ENCODE assay signal across 9 cellular contexts in the genomic region with DNA sequence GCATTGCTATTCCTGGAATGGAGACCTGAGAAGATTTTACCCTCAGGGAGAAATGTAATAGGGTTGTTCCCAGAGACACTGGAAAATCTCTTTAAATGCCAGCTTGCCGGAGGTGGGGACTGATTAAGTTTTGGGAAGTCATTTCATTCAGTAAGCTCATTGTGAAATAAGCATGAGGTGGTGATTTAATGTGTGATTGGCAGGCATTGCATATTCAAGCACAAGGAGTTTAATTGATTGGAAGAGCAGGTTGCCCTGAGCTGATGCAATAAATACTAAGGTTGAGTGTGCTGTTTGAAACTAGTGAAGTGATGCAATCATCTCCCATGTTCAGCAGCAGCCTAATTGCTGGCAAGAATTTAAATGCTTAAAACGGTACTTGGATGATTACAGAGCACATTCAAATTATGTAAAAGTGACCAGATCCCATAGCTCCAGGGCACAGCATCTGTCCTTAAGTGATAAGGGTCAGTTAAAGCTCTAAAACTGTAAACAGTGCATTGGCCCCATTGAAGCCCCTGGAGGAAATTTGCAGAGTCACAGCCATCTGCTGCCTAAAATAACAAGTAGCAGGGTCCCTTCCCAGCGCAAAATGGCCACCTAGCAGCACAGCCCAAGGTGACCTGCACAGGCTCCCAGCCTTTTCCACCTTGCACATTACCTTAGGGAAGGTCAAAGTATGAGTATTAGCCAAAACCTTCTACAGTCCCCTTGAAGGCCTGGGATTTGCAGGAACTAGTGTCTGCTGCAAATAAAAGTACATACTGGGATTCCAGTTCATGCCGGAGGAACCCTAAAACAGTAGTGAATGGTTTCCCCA.
DNase-seq lines count a peak whose midpoint lies in the region; ATAC-seq and FAIRE-seq lines count a peak whose summit lies in the region.
"Had no signal": no experiment of that assay in that cellular context is flagged by ENCODE, and none has a peak within 500 bp of the region (broad histone marks: within the 10 kb centered on the region; RNA-seq: fewer than 3 reads in every experiment).

No MANE protein-coding gene starts in this region.

- no peaks in the 10 kb centered on the region for H3K36me3 ChIP-seq in CD8-positive, alpha-beta memory T cell (ENCODE audit: insufficient read depth, low read length)
- H3K36me3 ChIP-seq in Karpas-422 (ENCODE audit: insufficient read depth, low read length) (no peaks in the 10 kb centered on the region), small intestine (ENCODE audit: control insufficient read depth in 2 of 2, insufficient read depth in 2 of 2, low read length in 2 of 2) (no peaks in the 10 kb centered on the region)

- H3K4me3 ChIP-seq in CD8-positive, alpha-beta memory T cell (ENCODE audit: low read length): no peak overlapping the region
- H3K4me3 ChIP-seq in Karpas-422 (ENCODE audit: low read length) (no peak overlapping the region), small intestine (ENCODE audit: low read depth in 1 of 2, low read length in 2 of 2) (no peak overlapping the region)

- H3K9me2 ChIP-seq in Karpas-422 (replicated peaks; ENCODE audit: insufficient read depth, low read length): no peaks in the 10 kb centered on the region

- no peaks in the 10 kb centered on the region for H3K4me1 ChIP-seq in CD8-positive, alpha-beta memory T cell (ENCODE audit: insufficient read depth, low read length)
- H3K4me1 ChIP-seq in Karpas-422 (ENCODE audit: low read length) (peaks cover 12% of the 10 kb centered on the region), small intestine (ENCODE audit: control insufficient read depth in 2 of 2, insufficient read depth in 1 of 2, low read depth in 1 of 2, low read length in 1 of 2) (peaks cover 0 to 2% of the 10 kb centered on the region in 2 donors)

- H4K20me1 ChIP-seq in Karpas-422 (ENCODE audit: insufficient read depth, low read depth, low read length): no peaks in the 10 kb centered on the region

- H3K27ac Mint-ChIP-seq in CD8-positive, alpha-beta memory T cell: no peak overlapping the region

- H3K79me2 ChIP-seq in Karpas-422 (ENCODE audit: low read length): no peaks in the 10 kb centered on the region

- no peaks in the 10 kb centered on the region for H3K4me1 Mint-ChIP-seq in CD8-positive, alpha-beta memory T cell

- H3K9me3 Mint-ChIP-seq in CD8-positive, alpha-beta memory T cell: no peaks in the 10 kb centered on the region

- CTCF ChIA-PET in CD8-positive, alpha-beta memory T cell (lab: Charles Lee): no interaction called here

- intact Hi-C loops in left ventricle myocardium superior (cut with micrococcal nuclease): no loop called here

- H2AFZ ChIP-seq in Karpas-422 (ENCODE audit: low read length): peak overlapping the region; percentile 8; the same call in 1 of the 2 replicates

- DNase-seq in CD8-positive, alpha-beta memory T cell: no peak
- DNase-seq in Karpas-422 (no peak), SIG-M5 treated with dmso at 0.1 percent for 504 hours (lab: John Stamatoyannopoulos, UW; ENCODE audit: unreplicated experiment) (peak; percentile 90), left ventricle myocardium superior (no peak), small intestine (no peak), GF-D8 (lab: John Stamatoyannopoulos, UW) (no peak)
- no peak for DNase-seq in stimulated activated naive CD4-positive, alpha-beta T cell (lab: John Stamatoyannopoulos, UW)

- no peaks in the 10 kb centered on the region for H3K9me3 ChIP-seq in CD8-positive, alpha-beta memory T cell (ENCODE audit: low read length)
- no peaks in the 10 kb centered on the region for H3K9me3 ChIP-seq in Karpas-422 (ENCODE audit: low read length)
- no peaks in the 10 kb centered on the region for H3K9me3 ChIP-seq in small intestine (ENCODE audit: control insufficient read depth, low read depth)

- ATAC-seq in left ventricle myocardium superior: peak; percentile 40
- ATAC-seq in HG03571 (IDR thresholded peaks at IDR 0.05; ENCODE audit: unreplicated experiment): no peak

- peaks cover 12 to 46% of the 10 kb centered on the region in 2 donors for H3K27me3 Mint-ChIP-seq in CD8-positive, alpha-beta memory T cell

- WGBS in small intestine, 3 donors: 66 to 70% (median 68%) methylated on average over 4 of the region's 4 CpGs

- no peak overlapping the region for H3K4me3 Mint-ChIP-seq in CD8-positive, alpha-beta memory T cell

- H3K9ac ChIP-seq in Karpas-422 (ENCODE audit: low read length): peak overlapping the region; percentile 38; the same call in 1 of the 2 replicates

- no peak overlapping the region for H3K4me2 ChIP-seq in Karpas-422 (ENCODE audit: low read depth, low read length, poor library complexity, severe bottlenecking)

- peak overlapping the region; percentile 88 for H3K27ac ChIP-seq in CD8-positive, alpha-beta memory T cell (ENCODE audit: low read depth, low read length)
- no peak overlapping the region; the same call in 1 of the 2 replicates for H3K27ac ChIP-seq in Karpas-422 (ENCODE audit: low read length)
- peak overlapping the region in 1 of 2 donors; percentile 50 for H3K27ac ChIP-seq in small intestine (ENCODE audit: low read depth in 1 of 2, low read length in 1 of 2)

- POLR2A ChIA-PET in CD8-positive, alpha-beta memory T cell (lab: Charles Lee): no interaction called here

- H3K27me3 ChIP-seq in CD8-positive, alpha-beta memory T cell (ENCODE audit: insufficient read depth, low read length, poor library complexity, severe bottlenecking): no peaks in the 10 kb centered on the region
- no peaks in the 10 kb centered on the region for H3K27me3 ChIP-seq in Karpas-422 (ENCODE audit: low read length)
- H3K27me3 ChIP-seq in small intestine (ENCODE audit: control insufficient read depth in 2 of 2, insufficient read depth in 2 of 2, low read length in 2 of 2): no peaks in the 10 kb centered on the region

- FAIRE-seq in small intestine (lab: Jason Lieb, UNC): no peak
- FAIRE-seq: endothelial cell of umbilical vein had no signal

- no peaks in the 10 kb centered on the region for H3K36me3 Mint-ChIP-seq in CD8-positive, alpha-beta memory T cell
